Comparison of ENCODE assay signal across 7 cellular contexts in genomic region chr6:64812138-64812537, GRCh38.
"Had no signal": no experiment of that assay in that cellular context is flagged by ENCODE, and none has a peak within 500 bp of the region (broad histone marks: within the 10 kb centered on the region; RNA-seq: fewer than 3 reads in every experiment).

No MANE protein-coding gene starts in this region.

- H3K27ac ChIP-seq: HL-60, KMS-11 had no signal

- ATAC-seq: K562 had no signal

- DNase-seq: KBM-7, KG1 had no signal

- FAIRE-seq: HTR-8/SVneo, K562 had no signal

- H3K4me1 Mint-ChIP-seq: IgD-negative memory B cell had no signal

- H3K4me2 ChIP-seq: KMS-11 had no signal

- H3K4me3 ChIP-seq: K562 had no signal

- H3K4me3 Mint-ChIP-seq: IgD-negative memory B cell had no signal

- H3K9ac ChIP-seq: KMS-11 had no signal

- H3K36me3 Mint-ChIP-seq: IgD-negative memory B cell had no signal

- H3K27me3 Mint-ChIP-seq: IgD-negative memory B cell had no signal

- H3K27ac Mint-ChIP-seq: IgD-negative memory B cell had no signal
